ENCODE assay signal across 8 cellular contexts in the genomic region with DNA sequence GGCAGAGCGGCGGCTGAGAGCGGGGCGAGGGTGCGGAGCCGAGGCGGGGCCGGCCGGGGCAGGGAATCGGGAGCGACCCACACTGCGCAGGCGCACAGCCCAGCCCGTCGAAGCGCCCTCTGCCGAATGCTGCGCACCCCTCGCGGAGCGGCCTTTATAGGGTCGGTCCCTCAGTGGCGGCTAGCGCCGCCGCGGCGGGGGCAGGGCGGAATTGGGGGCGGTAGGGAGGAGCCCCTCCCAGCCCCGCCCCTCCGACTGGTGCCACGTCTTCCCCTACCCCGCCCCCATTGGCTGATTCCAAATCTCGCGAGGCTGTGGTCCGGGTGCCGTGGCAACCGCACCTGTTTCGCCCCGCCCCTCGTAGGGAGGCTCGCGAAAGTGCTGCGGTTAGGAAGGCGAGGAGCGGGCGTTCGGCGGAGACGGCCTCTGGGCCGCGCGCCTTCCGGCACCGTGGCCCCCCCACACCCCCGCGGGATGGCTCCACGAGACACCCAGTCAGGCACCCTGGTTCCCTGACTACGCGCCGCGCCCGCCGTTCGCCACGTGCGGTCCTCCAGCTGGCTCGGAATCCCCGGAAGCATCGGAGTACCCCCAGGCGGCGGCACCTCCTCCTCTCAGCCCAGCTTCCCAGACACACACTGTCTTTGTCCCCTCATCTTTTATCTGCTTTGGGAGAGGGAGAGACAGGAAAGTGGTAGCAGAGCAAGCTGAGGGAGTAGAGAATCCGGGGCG. TPM values are rescaled to one million over a fixed set of nuclear protein-coding genes. Genes with fewer than 3 reads are reported as not detected.
DNase-seq lines count a peak whose midpoint lies in the region; ATAC-seq, FAIRE-seq and TF ChIP-seq lines count a peak whose summit lies in the region.

TSS of gene EHD1 (minus strand) at position 128 of the 732 bp plus-strand sequence. CDS start 157 bp downstream, outside the sequence.

- peak within 1 kb of the TSS; percentile 94 for H3K27ac ChIP-seq in VCaP
- peak within 1 kb of the TSS; percentile 96 to 99 for H3K27ac ChIP-seq in breast epithelium
- peak within 1 kb of the TSS; percentile 53 for H3K27ac ChIP-seq in iPS-20b (ENCODE audit: low read length)
- H3K27ac ChIP-seq in small intestine (ENCODE audit: low read depth in 1 of 2, low read length in 1 of 2), result peak within 1 kb of the TSS; percentile 93 to 97

- peak within 1 kb of the TSS; percentile 94 for H3K9ac ChIP-seq in iPS-20b (ENCODE audit: low read depth, low read length)

- H3K4me3 ChIP-seq in AG04449 (ENCODE audit: low read depth, low read length) (peak within 1 kb of the TSS; percentile 99), breast epithelium (peak within 1 kb of the TSS; percentile 61 to 93 (median 79)), iPS-20b (ENCODE audit: low read length) (peak within 1 kb of the TSS; percentile 93), small intestine (ENCODE audit: low read depth in 1 of 2, low read length in 2 of 2) (peak within 1 kb of the TSS; percentile 88 to 97)

- intact Hi-C loops in breast epithelium (cut with DNase I; ENCODE audit: low total_unique reads), result no loop called here

- POLR2A ChIA-PET in AG04449 (lab: Yijun Ruan, JAX), result interaction anchor here (0.6 to 4.3 kb wide), 11 partner anchors 9 to 68 kb away, joined by 3 to 61 read pairs (median 7); partner anchors contain the start of gene MEN1

- H3K27me3 ChIP-seq in breast epithelium, result no peaks in the 10 kb centered on the region
- peaks cover 11% of the 10 kb centered on the region for H3K27me3 ChIP-seq in iPS-20b (ENCODE audit: insufficient read depth, low read length)
- no peaks in the 10 kb centered on the region for H3K27me3 ChIP-seq in small intestine (ENCODE audit: control insufficient read depth in 2 of 2, insufficient read depth in 2 of 2, low read length in 2 of 2)

- DNase-seq in AG04449 (ENCODE audit: low read depth, low spot score), result peak; percentile 66
- DNase-seq in NCI-H2196 (lab: John Stamatoyannopoulos, UW; ENCODE audit: unreplicated experiment), result peak; percentile 99
- peak; percentile 99 for DNase-seq in breast epithelium (ENCODE audit: low spot score in 2 of 2)
- DNase-seq in small intestine, result peak; percentile 98

- TF ChIP-seq CTCF in AG04449 (IDR thresholded peaks at IDR 0.05; ENCODE audit: insufficient read depth, low read length, missing control alignments) (peak; percentile 85), VCaP (conservative IDR thresholded peaks at IDR 0.05) (peak; percentile 91), breast epithelium (IDR thresholded peaks at IDR 0.05) (peak in 2 of 3 donors; percentile 38 to 41)

- no peaks in the 10 kb centered on the region for H3K9me3 ChIP-seq in breast epithelium
- no peaks in the 10 kb centered on the region; the same call in 1 of the 2 replicates for H3K9me3 ChIP-seq in iPS-20b (ENCODE audit: insufficient read depth, low read depth, low read length)
- no peaks in the 10 kb centered on the region for H3K9me3 ChIP-seq in small intestine (ENCODE audit: control insufficient read depth, low read depth)

- H3K4me1 ChIP-seq in breast epithelium (peaks cover 19% of the 10 kb centered on the region in 2 donors), iPS-20b (ENCODE audit: insufficient read depth, low read length) (peaks cover 7% of the 10 kb centered on the region), small intestine (ENCODE audit: control insufficient read depth in 2 of 2, insufficient read depth in 1 of 2, low read depth in 1 of 2, low read length in 1 of 2) (peaks cover 3 to 8% of the 10 kb centered on the region in 2 donors)

- ATAC-seq in GM18870 (IDR thresholded peaks at IDR 0.05; ENCODE audit: unreplicated experiment), result peak; percentile 51
- ATAC-seq in HG03135 (IDR thresholded peaks at IDR 0.05; ENCODE audit: unreplicated experiment), result peak; percentile 59

- peak; percentile 87 for TF ChIP-seq POLR2A in breast epithelium (IDR thresholded peaks at IDR 0.05)

- H3K36me3 ChIP-seq in breast epithelium (no peaks in the 10 kb centered on the region), iPS-20b (ENCODE audit: insufficient read depth, low read depth, low read length) (peaks cover 4% of the 10 kb centered on the region; the same call in 1 of the 2 replicates), small intestine (ENCODE audit: control insufficient read depth in 2 of 2, insufficient read depth in 2 of 2, low read length in 2 of 2) (no peaks in the 10 kb centered on the region)

- CTCF ChIA-PET in AG04449 (lab: Yijun Ruan, JAX), result interaction anchor here (2.6 to 28.0 kb wide), 4 partner anchors 10 to 136 kb away, joined by 8 to 1375 read pairs (median 60); partner anchors contain the start of genes ARL2 and CDC42BPG

- WGBS in small intestine, 3 donors, result 0 to 1% (median 1%) methylated on average over 45 to 75 of the region's 75 CpGs

- no peak for FAIRE-seq in small intestine (lab: Jason Lieb, UNC)

RNA-seq across cellular contexts. Expression of gene EHD1, which starts in this region (rescaled TPM):
- total RNA-seq in breast epithelium, result 10 to 100 TPM; 26.9 to 45.4 (median 31.2) TPM
- polyA plus RNA-seq in small intestine, result 10 to 100 TPM; 31.3 to 35.9 (median 33.1) TPM

Comparison
In these comparisons a context has a peak if more than half of its experiments do, and no peak if none do; other contexts are left out.
1. Peak in every context shown above with its lines: DNase-seq, ATAC-seq, H3K4me3 ChIP-seq and H3K27ac ChIP-seq.
2. CTCF ChIP-seq: peak in every context shown above with its lines; median percentile 91 in VCaP; 85 in AG04449; 40 in breast epithelium.